Comparison of ENCODE assay signal across 16 cellular contexts in genomic region chr3:138317687-138318086, GRCh38. TPM values are rescaled to one million over a fixed set of nuclear protein-coding genes. Genes with fewer than 3 reads are reported as not detected.
DNase-seq lines count a peak whose midpoint lies in the region; ATAC-seq and TF ChIP-seq lines count a peak whose summit lies in the region.
"Had no signal": no experiment of that assay in that cellular context is flagged by ENCODE, and none has a peak within 500 bp of the region (broad histone marks: within the 10 kb centered on the region; RNA-seq: fewer than 3 reads in every experiment).

No MANE protein-coding gene starts in this region.

- no peaks in the 10 kb centered on the region for H3K9me2 ChIP-seq in HCT116 (ENCODE audit: insufficient read depth)
- H3K9me2 ChIP-seq in Loucy (replicated peaks; ENCODE audit: low read depth, low read length), result no peaks in the 10 kb centered on the region
- no peaks in the 10 kb centered on the region for H3K9me2 ChIP-seq in MM.1S (replicated peaks; ENCODE audit: insufficient read depth, low read length)

- TF ChIP-seq CTCF in HCT116 (IDR thresholded peaks at IDR 0.05 in 2 of 3, conservative IDR thresholded peaks at IDR 0.05 in 1 of 3; ENCODE audit: borderline replicate concordance in 1 of 3, insufficient read depth in 1 of 3, low read depth in 2 of 3, low read length in 2 of 3), result peak in 1 of 3 experiments; percentile 10; a peak in 1 of 6 replicates
- 0 out of 2 replicates have a peak, but pooled peaks have one; percentile 14 for TF ChIP-seq CTCF in Loucy (conservative IDR thresholded peaks at IDR 0.05; ENCODE audit: low read length)
- no peak for TF ChIP-seq CTCF in foreskin keratinocyte (conservative IDR thresholded peaks at IDR 0.05)
- no peak for TF ChIP-seq CTCF in omental fat pad (IDR thresholded peaks at IDR 0.05)
- no peak for TF ChIP-seq CTCF in MM.1S (IDR thresholded peaks at IDR 0.05; ENCODE audit: low read length)

- no peak for TF ChIP-seq RAD21 in HCT116 (IDR thresholded peaks at IDR 0.05; ENCODE audit: low read depth)

- intact Hi-C loops in HCT116 (cut with micrococcal nuclease), result no loop called here

- H3K27ac ChIP-seq in HCT116 (ENCODE audit: low read depth, low read length) (no peak overlapping the region), foreskin keratinocyte (no peak overlapping the region), skeletal muscle tissue (ENCODE audit: low read depth, low read length) (peak overlapping the region; percentile 52), MM.1S (ENCODE audit: low read length) (no peak overlapping the region)
- H3K27ac ChIP-seq: A549, C4-2B had no signal

- ATAC-seq in HCT116 (0 out of 2 replicates have a peak, but pooled peaks have one; percentile 52), foreskin keratinocyte (peak; percentile 28), omental fat pad (ENCODE audit: low FRiP score) (no peak), GM18511 (IDR thresholded peaks at IDR 0.05; ENCODE audit: unreplicated experiment) (no peak)

- DNase-seq in HCT116 (ENCODE audit: low read depth, low spot score), result no peak
- DNase-seq in foreskin keratinocyte, result no peak
- no peak for DNase-seq in omental fat pad (ENCODE audit: low spot score)
- DNase-seq in MM.1S, result no peak
- DNase-seq: BE2C; CD4-positive, alpha-beta memory T cell; DMS79; GDM1; HFFc6 had no signal

- no peak for TF ChIP-seq POLR2A in HCT116 (IDR thresholded peaks at IDR 0.05; ENCODE audit: borderline replicate concordance, extremely low read depth, insufficient read depth, insufficient read length)

- H3F3A ChIP-seq in Loucy (ENCODE audit: low read depth), result no peaks in the 10 kb centered on the region
- H3F3A ChIP-seq in MM.1S (ENCODE audit: insufficient read depth, low read length), result no peaks in the 10 kb centered on the region

- H3K9ac ChIP-seq in HCT116 (ENCODE audit: low read length) (no peak overlapping the region), Loucy (ENCODE audit: low read depth, low read length, poor library complexity, severe bottlenecking) (no peak overlapping the region), skeletal muscle tissue (ENCODE audit: low read depth in 1 of 3, low read length in 3 of 3) (no peak overlapping the region), MM.1S (ENCODE audit: low read length) (no peak overlapping the region)

- H4K20me1 ChIP-seq in HCT116 (ENCODE audit: insufficient read depth) (no peaks in the 10 kb centered on the region), Loucy (ENCODE audit: insufficient read depth, low read length, poor library complexity, severe bottlenecking) (no peaks in the 10 kb centered on the region), MM.1S (ENCODE audit: insufficient read depth, low read length) (no peaks in the 10 kb centered on the region)

- H3K36me3 ChIP-seq in HCT116 (ENCODE audit: control insufficient read depth in 1 of 2, insufficient read depth in 2 of 2, low read length in 2 of 2) (no peaks in the 10 kb centered on the region), Loucy (ENCODE audit: insufficient read depth, low read length) (no peaks in the 10 kb centered on the region), skeletal muscle tissue (ENCODE audit: control insufficient read depth in 3 of 3, insufficient read depth in 3 of 3, low read length in 3 of 3) (no peaks in the 10 kb centered on the region), MM.1S (replicated peaks; ENCODE audit: insufficient read depth, low read length) (no peaks in the 10 kb centered on the region)
- H3K36me3 ChIP-seq: BE2C, HAP-1 had no signal

- H2AFZ ChIP-seq in HCT116 (ENCODE audit: low read depth, low read length, poor library complexity, severe bottlenecking) (no peak overlapping the region), Loucy (ENCODE audit: low read length) (no peak overlapping the region), MM.1S (ENCODE audit: low read length) (no peak overlapping the region)

- POLR2A ChIA-PET in HCT116 (lab: Charles Lee), result interaction anchor here (1.7 kb wide), 1 partner anchor 9 kb away, joined by 5 read pairs; no protein-coding TSS in a partner anchor

- no peaks in the 10 kb centered on the region for H3K27me3 ChIP-seq in HCT116 (ENCODE audit: insufficient read depth, low read length)
- H3K27me3 ChIP-seq in Loucy (ENCODE audit: insufficient read depth, low read length, poor library complexity, severe bottlenecking), result no peaks in the 10 kb centered on the region
- no peaks in the 10 kb centered on the region for H3K27me3 ChIP-seq in foreskin keratinocyte
- H3K27me3 ChIP-seq in skeletal muscle tissue (ENCODE audit: control insufficient read depth in 3 of 3, insufficient read depth in 3 of 3, low read length in 3 of 3), result no peaks in the 10 kb centered on the region
- no peaks in the 10 kb centered on the region for H3K27me3 ChIP-seq in MM.1S (replicated peaks; ENCODE audit: insufficient read depth, low read length)

- RAD21 ChIA-PET in HCT116 (lab: Charles Lee; ENCODE audit: low non-redundant PET in 1 of 2, low total read pairs in 2 of 2, uncharacterized antibody in 2 of 2, unreplicated experiment in 2 of 2), result no interaction called here

- CTCF ChIA-PET in HCT116 (lab: Charles Lee), result no interaction called here

- H3K4me2 ChIP-seq in HCT116 (ENCODE audit: low read length) (no peak overlapping the region), Loucy (ENCODE audit: low read depth, low read length, poor library complexity, severe bottlenecking) (no peak overlapping the region), MM.1S (ENCODE audit: low read depth, low read length) (no peak overlapping the region)
- H3K4me2 ChIP-seq: A549 had no signal

- no peak overlapping the region for H3K4me3 ChIP-seq in HCT116 (replicated peaks in 1 of 2; ENCODE audit: low read depth in 1 of 2, low read length in 2 of 2)
- H3K4me3 ChIP-seq in Loucy (ENCODE audit: low read length, poor library complexity, severe bottlenecking), result no peak overlapping the region
- no peak overlapping the region for H3K4me3 ChIP-seq in skeletal muscle tissue (ENCODE audit: low read length in 3 of 3)
- H3K4me3 ChIP-seq in MM.1S (ENCODE audit: low read length), result no peak overlapping the region
- H3K4me3 ChIP-seq: A549, HAP-1 had no signal

- H3K79me2 ChIP-seq in HCT116 (ENCODE audit: insufficient read depth, low read length) (no peaks in the 10 kb centered on the region), Loucy (ENCODE audit: insufficient read depth, low read length) (no peaks in the 10 kb centered on the region), MM.1S (ENCODE audit: low read length) (no peaks in the 10 kb centered on the region)

- BruUV-seq in HCT116 (replicated peaks; lab: Mats Ljungman, UMichigan), result no TSS peak

- no peaks in the 10 kb centered on the region for H3K4me1 ChIP-seq in HCT116 (ENCODE audit: control insufficient read depth in 1 of 2, insufficient read depth in 2 of 2, low read length in 2 of 2)
- peaks cover 18% of the 10 kb centered on the region for H3K4me1 ChIP-seq in Loucy (ENCODE audit: insufficient read depth, low read length, poor library complexity, severe bottlenecking)
- peaks cover 17% of the 10 kb centered on the region for H3K4me1 ChIP-seq in foreskin keratinocyte
- H3K4me1 ChIP-seq in skeletal muscle tissue (ENCODE audit: control insufficient read depth in 3 of 3, insufficient read depth in 3 of 3, low read length in 3 of 3), result peaks cover 0 to 15% (median 4%) of the 10 kb centered on the region in 3 donors
- no peaks in the 10 kb centered on the region for H3K4me1 ChIP-seq in MM.1S (ENCODE audit: low read length)
- H3K4me1 ChIP-seq: A549, BE2C, HAP-1 had no signal

- H3K9me3 ChIP-seq in HCT116 (ENCODE audit: control insufficient read depth in 1 of 2, insufficient read depth in 1 of 2, low read depth in 1 of 2, low read length in 2 of 2) (no peaks in the 10 kb centered on the region), Loucy (ENCODE audit: insufficient read depth, low read depth, low read length) (no peaks in the 10 kb centered on the region), skeletal muscle tissue (ENCODE audit: control insufficient read depth in 3 of 3, low read length in 3 of 3) (no peaks in the 10 kb centered on the region), MM.1S (replicated peaks; ENCODE audit: insufficient read depth, low read length) (no peaks in the 10 kb centered on the region)
- H3K9me3 ChIP-seq: A549, BE2C, HAP-1 had no signal

TF ChIP-seq in HCT116, 20 proteins besides CTCF, POLR2A, EP300 and RAD21:
- no peak for TF ChIP-seq SRF (IDR thresholded peaks at IDR 0.05; ENCODE audit: low read depth)

RNA-seq across cellular contexts. Expression of gene NME9, which starts 12.0 kb away (rescaled TPM):
- total RNA-seq in HCT116 (2021; ENCODE audit: unreplicated experiment) (0.79 TPM), foreskin keratinocyte (not detected in 2 replicates), skeletal muscle tissue (not detected), omental fat pad (under 1 TPM in 1 of 4 donors, not detected in 3; 0.48 TPM)
- polyA plus RNA-seq in HCT116 (2012), result 0.59 and 0.79 TPM in 2 replicates
- not detected in 2 replicates for polyA plus RNA-seq in foreskin keratinocyte
- total RNA-seq: H1, HFFc6 had no signal

RNA-seq across cellular contexts. Expression of gene MRAS, which starts 30.7 kb away (rescaled TPM):
- total RNA-seq in HCT116 (2021; ENCODE audit: unreplicated experiment), result 13.5 TPM
- 8.7 and 11.3 TPM in 2 replicates for polyA plus RNA-seq in HCT116 (2012)
- total RNA-seq in foreskin keratinocyte, result 2.9 and 6.3 TPM in 2 replicates
- polyA plus RNA-seq in foreskin keratinocyte, result 1.4 and 2.4 TPM in 2 replicates
- 28.7 TPM for total RNA-seq in skeletal muscle tissue
- total RNA-seq in omental fat pad, result 100 to 1,000 TPM in 3 of 4 donors, 10 to 100 TPM in 1; 63.1 to 210 (median 106) TPM
- polyA plus RNA-seq: CD4-positive, alpha-beta memory T cell had no signal

Comparison
In these comparisons a context has a peak if more than half of its experiments do, and no peak if none do; other contexts are left out.
1. ATAC-seq: peak in HCT116 (single experiment) and foreskin keratinocyte (single experiment); none in omental fat pad (single experiment) and GM18511 (single experiment).